In the genomic region with DNA sequence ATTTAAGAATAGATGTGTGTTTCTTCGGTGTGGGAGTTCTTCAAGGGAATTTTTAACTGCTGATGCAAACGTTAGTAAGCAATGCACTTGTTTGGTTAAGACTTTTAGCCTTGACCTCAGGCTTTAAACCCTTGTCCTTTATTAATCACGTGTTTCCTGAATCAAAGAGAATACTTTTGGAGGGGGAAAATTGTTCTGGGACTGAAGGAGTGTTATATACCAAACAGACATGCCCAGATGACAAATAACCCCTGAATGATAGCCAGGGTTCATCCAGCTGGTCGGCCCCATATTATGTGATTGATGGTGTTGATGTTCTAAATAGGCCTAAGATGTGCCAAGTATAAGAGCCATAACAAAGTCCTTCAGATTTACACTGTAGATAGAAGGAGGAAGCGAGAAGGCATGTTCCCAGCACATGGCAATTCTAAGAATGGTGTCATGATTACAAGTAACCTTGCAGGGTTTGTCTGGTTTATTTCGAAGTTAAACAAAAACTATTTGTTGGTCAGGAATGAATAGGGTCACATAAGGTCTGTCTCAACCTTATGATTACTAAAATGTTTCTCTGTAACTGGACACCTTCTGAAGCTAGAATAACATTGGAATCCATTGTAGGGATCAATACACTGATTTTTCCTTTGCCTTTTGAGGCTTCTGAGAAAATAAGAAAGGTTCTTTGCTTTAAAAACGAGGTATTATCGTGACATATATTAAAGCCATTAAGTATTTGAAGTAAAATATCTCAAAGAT, we compare ENCODE assay signal across 1 cellular context.
A peak's percentile ranks its signal among the peaks of the same experiment; 100 is the strongest.
TF ChIP-seq lines count a peak whose summit lies in the region.

No MANE protein-coding gene starts in this region.

TF ChIP-seq in HepG2, 621 proteins besides CTCF, POLR2A, EP300 and RAD21 (continued from another document and continues in another):
- TF ChIP-seq, protein P1, sequence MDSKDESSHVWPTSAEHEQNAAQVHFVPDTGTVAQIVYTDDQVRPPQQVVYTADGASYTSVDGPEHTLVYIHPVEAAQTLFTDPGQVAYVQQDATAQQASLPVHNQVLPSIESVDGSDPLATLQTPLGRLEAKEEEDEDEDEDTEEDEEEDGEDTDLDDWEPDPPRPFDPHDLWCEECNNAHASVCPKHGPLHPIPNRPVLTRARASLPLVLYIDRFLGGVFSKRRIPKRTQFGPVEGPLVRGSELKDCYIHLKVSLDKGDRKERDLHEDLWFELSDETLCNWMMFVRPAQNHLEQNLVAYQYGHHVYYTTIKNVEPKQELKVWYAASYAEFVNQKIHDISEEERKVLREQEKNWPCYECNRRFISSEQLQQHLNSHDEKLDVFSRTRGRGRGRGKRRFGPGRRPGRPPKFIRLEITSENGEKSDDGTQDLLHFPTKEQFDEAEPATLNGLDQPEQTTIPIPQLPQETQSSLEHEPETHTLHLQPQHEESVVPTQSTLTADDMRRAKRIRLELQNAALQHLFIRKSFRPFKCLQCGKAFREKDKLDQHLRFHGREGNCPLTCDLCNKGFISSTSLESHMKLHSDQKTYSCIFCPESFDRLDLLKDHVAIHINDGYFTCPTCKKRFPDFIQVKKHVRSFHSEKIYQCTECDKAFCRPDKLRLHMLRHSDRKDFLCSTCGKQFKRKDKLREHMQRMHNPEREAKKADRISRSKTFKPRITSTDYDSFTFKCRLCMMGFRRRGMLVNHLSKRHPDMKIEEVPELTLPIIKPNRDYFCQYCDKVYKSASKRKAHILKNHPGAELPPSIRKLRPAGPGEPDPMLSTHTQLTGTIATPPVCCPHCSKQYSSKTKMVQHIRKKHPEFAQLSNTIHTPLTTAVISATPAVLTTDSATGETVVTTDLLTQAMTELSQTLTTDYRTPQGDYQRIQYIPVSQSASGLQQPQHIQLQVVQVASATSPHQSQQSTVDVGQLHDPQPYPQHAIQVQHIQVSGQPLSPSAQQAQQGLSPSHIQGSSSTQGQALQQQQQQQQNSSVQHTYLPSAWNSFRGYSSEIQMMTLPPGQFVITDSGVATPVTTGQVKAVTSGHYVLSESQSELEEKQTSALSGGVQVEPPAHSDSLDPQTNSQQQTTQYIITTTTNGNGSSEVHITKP (CRISPR knock-in tag; IDR thresholded peaks at IDR 0.05; ENCODE audit: low read depth), result no peak
- TF ChIP-seq PPARG (CRISPR knock-in tag; conservative IDR thresholded peaks at IDR 0.05) (peak; percentile 75), KLF16 (CRISPR knock-in tag; IDR thresholded peaks at IDR 0.05) (peak in 1 of 2 experiments; percentile 55; a peak in 2 of 4 replicates), GATAD2A (CRISPR knock-in tag; IDR thresholded peaks at IDR 0.05) (peak; percentile 81), NAIF1 (CRISPR knock-in tag; IDR thresholded peaks at IDR 0.05; ENCODE audit: borderline replicate concordance) (no peak), HHEX (CRISPR knock-in tag; IDR thresholded peaks at IDR 0.05) (0 out of 2 replicates have a peak, but pooled peaks have one; percentile 48), ZSCAN20 (CRISPR knock-in tag; IDR thresholded peaks at IDR 0.05; ENCODE audit: borderline replicate concordance) (no peak), KLF6 (CRISPR knock-in tag; IDR thresholded peaks at IDR 0.05) (0 out of 2 replicates have a peak, but pooled peaks have one; percentile 24), FOSL1 (CRISPR knock-in tag; IDR thresholded peaks at IDR 0.05; ENCODE audit: borderline replicate concordance) (peak; percentile 67; the same call in 1 of the 2 replicates), MXD4 (CRISPR knock-in tag; IDR thresholded peaks at IDR 0.05) (no peak), KDM1A (CRISPR knock-in tag; IDR thresholded peaks at IDR 0.05) (0 out of 2 replicates have a peak, but pooled peaks have one; percentile 23), ATAD3A (CRISPR knock-in tag; IDR thresholded peaks at IDR 0.05) (no peak), ZNF292 (CRISPR knock-in tag; IDR thresholded peaks at IDR 0.05; ENCODE audit: borderline replicate concordance, low read depth) (no peak)
- TF ChIP-seq, protein P2, sequence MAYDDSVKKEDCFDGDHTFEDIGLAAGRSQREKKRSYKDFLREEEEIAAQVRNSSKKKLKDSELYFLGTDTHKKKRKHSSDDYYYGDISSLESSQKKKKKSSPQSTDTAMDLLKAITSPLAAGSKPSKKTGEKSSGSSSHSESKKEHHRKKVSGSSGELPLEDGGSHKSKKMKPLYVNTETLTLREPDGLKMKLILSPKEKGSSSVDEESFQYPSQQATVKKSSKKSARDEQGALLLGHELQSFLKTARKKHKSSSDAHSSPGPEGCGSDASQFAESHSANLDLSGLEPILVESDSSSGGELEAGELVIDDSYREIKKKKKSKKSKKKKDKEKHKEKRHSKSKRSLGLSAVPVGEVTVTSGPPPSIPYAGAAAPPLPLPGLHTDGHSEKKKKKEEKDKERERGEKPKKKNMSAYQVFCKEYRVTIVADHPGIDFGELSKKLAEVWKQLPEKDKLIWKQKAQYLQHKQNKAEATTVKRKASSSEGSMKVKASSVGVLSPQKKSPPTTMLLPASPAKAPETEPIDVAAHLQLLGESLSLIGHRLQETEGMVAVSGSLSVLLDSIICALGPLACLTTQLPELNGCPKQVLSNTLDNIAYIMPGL (CRISPR knock-in tag; IDR thresholded peaks at IDR 0.05; ENCODE audit: borderline replicate concordance in 1 of 2, low read depth in 1 of 2), result no peak
- TF ChIP-seq, protein P3, sequence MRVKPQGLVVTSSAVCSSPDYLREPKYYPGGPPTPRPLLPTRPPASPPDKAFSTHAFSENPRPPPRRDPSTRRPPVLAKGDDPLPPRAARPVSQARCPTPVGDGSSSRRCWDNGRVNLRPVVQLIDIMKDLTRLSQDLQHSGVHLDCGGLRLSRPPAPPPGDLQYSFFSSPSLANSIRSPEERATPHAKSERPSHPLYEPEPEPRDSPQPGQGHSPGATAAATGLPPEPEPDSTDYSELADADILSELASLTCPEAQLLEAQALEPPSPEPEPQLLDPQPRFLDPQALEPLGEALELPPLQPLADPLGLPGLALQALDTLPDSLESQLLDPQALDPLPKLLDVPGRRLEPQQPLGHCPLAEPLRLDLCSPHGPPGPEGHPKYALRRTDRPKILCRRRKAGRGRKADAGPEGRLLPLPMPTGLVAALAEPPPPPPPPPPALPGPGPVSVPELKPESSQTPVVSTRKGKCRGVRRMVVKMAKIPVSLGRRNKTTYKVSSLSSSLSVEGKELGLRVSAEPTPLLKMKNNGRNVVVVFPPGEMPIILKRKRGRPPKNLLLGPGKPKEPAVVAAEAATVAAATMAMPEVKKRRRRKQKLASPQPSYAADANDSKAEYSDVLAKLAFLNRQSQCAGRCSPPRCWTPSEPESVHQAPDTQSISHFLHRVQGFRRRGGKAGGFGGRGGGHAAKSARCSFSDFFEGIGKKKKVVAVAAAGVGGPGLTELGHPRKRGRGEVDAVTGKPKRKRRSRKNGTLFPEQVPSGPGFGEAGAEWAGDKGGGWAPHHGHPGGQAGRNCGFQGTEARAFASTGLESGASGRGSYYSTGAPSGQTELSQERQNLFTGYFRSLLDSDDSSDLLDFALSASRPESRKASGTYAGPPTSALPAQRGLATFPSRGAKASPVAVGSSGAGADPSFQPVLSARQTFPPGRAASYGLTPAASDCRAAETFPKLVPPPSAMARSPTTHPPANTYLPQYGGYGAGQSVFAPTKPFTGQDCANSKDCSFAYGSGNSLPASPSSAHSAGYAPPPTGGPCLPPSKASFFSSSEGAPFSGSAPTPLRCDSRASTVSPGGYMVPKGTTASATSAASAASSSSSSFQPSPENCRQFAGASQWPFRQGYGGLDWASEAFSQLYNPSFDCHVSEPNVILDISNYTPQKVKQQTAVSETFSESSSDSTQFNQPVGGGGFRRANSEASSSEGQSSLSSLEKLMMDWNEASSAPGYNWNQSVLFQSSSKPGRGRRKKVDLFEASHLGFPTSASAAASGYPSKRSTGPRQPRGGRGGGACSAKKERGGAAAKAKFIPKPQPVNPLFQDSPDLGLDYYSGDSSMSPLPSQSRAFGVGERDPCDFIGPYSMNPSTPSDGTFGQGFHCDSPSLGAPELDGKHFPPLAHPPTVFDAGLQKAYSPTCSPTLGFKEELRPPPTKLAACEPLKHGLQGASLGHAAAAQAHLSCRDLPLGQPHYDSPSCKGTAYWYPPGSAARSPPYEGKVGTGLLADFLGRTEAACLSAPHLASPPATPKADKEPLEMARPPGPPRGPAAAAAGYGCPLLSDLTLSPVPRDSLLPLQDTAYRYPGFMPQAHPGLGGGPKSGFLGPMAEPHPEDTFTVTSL (CRISPR knock-in tag; IDR thresholded peaks at IDR 0.05; ENCODE audit: borderline replicate concordance), result peak; percentile 87; the same call in 1 of the 2 replicates
- TF ChIP-seq, protein P4, sequence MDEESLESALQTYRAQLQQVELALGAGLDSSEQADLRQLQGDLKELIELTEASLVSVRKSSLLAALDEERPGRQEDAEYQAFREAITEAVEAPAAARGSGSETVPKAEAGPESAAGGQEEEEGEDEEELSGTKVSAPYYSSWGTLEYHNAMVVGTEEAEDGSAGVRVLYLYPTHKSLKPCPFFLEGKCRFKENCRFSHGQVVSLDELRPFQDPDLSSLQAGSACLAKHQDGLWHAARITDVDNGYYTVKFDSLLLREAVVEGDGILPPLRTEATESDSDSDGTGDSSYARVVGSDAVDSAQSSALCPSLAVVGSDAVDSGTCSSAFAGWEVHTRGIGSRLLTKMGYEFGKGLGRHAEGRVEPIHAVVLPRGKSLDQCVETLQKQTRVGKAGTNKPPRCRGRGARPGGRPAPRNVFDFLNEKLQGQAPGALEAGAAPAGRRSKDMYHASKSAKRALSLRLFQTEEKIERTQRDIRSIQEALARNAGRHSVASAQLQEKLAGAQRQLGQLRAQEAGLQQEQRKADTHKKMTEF (CRISPR knock-in tag; IDR thresholded peaks at IDR 0.05), result peak; percentile 81
- TF ChIP-seq, protein P5, sequence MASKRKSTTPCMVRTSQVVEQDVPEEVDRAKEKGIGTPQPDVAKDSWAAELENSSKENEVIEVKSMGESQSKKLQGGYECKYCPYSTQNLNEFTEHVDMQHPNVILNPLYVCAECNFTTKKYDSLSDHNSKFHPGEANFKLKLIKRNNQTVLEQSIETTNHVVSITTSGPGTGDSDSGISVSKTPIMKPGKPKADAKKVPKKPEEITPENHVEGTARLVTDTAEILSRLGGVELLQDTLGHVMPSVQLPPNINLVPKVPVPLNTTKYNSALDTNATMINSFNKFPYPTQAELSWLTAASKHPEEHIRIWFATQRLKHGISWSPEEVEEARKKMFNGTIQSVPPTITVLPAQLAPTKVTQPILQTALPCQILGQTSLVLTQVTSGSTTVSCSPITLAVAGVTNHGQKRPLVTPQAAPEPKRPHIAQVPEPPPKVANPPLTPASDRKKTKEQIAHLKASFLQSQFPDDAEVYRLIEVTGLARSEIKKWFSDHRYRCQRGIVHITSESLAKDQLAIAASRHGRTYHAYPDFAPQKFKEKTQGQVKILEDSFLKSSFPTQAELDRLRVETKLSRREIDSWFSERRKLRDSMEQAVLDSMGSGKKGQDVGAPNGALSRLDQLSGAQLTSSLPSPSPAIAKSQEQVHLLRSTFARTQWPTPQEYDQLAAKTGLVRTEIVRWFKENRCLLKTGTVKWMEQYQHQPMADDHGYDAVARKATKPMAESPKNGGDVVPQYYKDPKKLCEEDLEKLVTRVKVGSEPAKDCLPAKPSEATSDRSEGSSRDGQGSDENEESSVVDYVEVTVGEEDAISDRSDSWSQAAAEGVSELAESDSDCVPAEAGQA (IDR thresholded peaks at IDR 0.05; ENCODE audit: low read depth), result no peak
- TF ChIP-seq, protein P5 (CRISPR knock-in tag; IDR thresholded peaks at IDR 0.05; ENCODE audit: borderline replicate concordance), result no peak
- TF ChIP-seq, protein P6, sequence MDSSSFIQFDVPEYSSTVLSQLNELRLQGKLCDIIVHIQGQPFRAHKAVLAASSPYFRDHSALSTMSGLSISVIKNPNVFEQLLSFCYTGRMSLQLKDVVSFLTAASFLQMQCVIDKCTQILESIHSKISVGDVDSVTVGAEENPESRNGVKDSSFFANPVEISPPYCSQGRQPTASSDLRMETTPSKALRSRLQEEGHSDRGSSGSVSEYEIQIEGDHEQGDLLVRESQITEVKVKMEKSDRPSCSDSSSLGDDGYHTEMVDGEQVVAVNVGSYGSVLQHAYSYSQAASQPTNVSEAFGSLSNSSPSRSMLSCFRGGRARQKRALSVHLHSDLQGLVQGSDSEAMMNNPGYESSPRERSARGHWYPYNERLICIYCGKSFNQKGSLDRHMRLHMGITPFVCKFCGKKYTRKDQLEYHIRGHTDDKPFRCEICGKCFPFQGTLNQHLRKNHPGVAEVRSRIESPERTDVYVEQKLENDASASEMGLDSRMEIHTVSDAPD (CRISPR knock-in tag; IDR thresholded peaks at IDR 0.05), result no peak
- TF ChIP-seq, protein P7, sequence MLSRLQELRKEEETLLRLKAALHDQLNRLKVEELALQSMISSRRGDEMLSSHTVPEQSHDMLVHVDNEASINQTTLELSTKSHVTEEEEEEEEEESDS (CRISPR knock-in tag; IDR thresholded peaks at IDR 0.05; ENCODE audit: borderline replicate concordance), result no peak
- TF ChIP-seq, protein P8, sequence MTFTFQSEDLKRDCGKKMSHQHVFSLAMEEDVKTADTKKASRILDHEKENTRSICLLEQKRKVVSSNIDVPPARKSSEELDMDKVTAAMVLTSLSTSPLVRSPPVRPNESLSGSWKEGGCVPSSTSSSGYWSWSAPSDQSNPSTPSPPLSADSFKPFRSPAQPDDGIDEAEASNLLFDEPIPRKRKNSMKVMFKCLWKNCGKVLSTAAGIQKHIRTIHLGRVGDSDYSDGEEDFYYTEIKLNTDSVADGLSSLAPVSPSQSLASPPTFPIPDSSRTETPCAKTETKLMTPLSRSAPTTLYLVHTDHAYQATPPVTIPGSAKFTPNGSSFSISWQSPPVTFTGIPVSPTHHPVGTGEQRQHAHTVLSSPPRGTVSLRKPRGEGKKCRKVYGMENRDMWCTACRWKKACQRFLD (CRISPR knock-in tag; IDR thresholded peaks at IDR 0.05; ENCODE audit: borderline replicate concordance), result no peak
- TF ChIP-seq, protein P9, sequence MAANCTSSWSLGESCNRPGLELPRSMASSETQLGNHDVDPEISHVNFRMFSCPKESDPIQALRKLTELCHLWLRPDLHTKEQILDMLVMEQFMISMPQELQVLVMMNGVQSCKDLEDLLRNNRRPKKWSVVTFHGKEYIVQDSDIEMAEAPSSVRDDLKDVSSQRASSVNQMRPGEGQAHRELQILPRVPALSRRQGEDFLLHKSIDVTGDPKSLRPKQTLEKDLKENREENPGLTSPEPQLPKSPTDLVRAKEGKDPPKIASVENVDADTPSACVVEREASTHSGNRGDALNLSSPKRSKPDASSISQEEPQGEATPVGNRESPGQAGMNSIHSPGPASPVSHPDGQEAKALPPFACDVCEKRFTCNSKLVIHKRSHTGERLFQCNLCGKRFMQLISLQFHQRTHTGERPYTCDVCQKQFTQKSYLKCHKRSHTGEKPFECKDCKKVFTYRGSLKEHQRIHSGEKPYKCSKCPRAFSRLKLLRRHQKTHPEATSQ (CRISPR knock-in tag; IDR thresholded peaks at IDR 0.05; ENCODE audit: borderline replicate concordance), result peak; percentile 27; the same call in 1 of the 2 replicates
